Comparison of ENCODE assay signal across 22 cellular contexts in the genomic region with DNA sequence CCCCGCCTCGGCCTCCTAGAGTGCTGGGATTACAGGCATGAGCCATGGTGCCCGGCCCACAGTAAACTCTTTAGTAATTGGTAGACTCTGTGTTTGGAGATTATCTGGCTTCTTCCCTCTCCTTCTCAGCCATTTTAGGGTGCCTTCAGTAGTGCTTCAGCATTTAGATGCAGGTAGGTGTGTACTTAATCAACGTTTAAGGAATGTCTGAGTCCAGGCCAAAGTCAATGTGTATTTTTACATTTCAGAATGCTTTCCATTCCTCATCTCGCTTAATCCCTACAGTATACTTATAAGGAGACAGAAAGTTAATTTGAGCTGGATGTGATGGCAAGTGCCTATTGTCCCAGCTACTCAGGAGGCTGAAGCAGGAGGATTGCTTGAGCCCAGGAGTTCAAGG. TPM values are rescaled to one million over a fixed set of nuclear protein-coding genes. Genes with fewer than 3 reads are reported as not detected.
DNase-seq lines count a peak whose midpoint lies in the region; ATAC-seq, FAIRE-seq and TF ChIP-seq lines count a peak whose summit lies in the region.
"Had no signal": no experiment of that assay in that cellular context is flagged by ENCODE, and none has a peak within 500 bp of the region (broad histone marks: within the 10 kb centered on the region; RNA-seq: fewer than 3 reads in every experiment).

No MANE protein-coding gene starts in this region.

- no peaks in the 10 kb centered on the region for H3K36me3 Mint-ChIP-seq in WTC11

- H3K4me1 ChIP-seq in heart right ventricle (peaks cover 2 to 55% (median 44%) of the 10 kb centered on the region in 9 donors), pancreas (peaks cover 3 to 7% (median 6%) of the 10 kb centered on the region in 3 donors), upper lobe of left lung (peaks cover 23 to 34% (median 29%) of the 10 kb centered on the region in 4 donors)

- TF ChIP-seq EP300 in upper lobe of left lung (IDR thresholded peaks at IDR 0.05), result no peak

- no peak for FAIRE-seq in pancreas (lab: Jason Lieb, UNC)
- FAIRE-seq: A204.1, G401.6 had no signal

- intact Hi-C loops in heart right ventricle (cut with DNase I), result loop anchor here in 1 of 10 donors (5.0 kb wide), 1 partner anchor 41 kb away; no protein-coding TSS in a partner anchor
- intact Hi-C loops in Right ventricle myocardium inferior (cut with DNase I), result loop anchor here (5.0 kb wide), 1 partner anchor 56 kb away; a partner anchor contains a TSS
- intact Hi-C loops in pancreas (cut with DNase I), result no loop called here
- intact Hi-C loops in left colon (cut with DNase I, micrococcal nuclease), result no loop called here

- no peak for TF ChIP-seq POLR2A in upper lobe of left lung (IDR thresholded peaks at IDR 0.05)

- peaks cover 6% of the 10 kb centered on the region; the same call in 1 of the 2 replicates for H3K4me1 Mint-ChIP-seq in WTC11

- H3K9me3 ChIP-seq in heart right ventricle (no peaks in the 10 kb centered on the region), pancreas (no peaks in the 10 kb centered on the region), upper lobe of left lung (no peaks in the 10 kb centered on the region)
- H3K9me3 ChIP-seq: BE2C, Caco-2 had no signal

- no peak for ATAC-seq in heart right ventricle
- no peak for ATAC-seq in Right ventricle myocardium inferior
- peak in 2 of 4 donors; percentile 28 to 39 for ATAC-seq in pancreas
- peak in 1 of 2 donors; percentile 66 for ATAC-seq in upper lobe of left lung (ENCODE audit: low FRiP score in 2 of 2)
- ATAC-seq in left colon, result no peak
- no peak for ATAC-seq in WTC11

- H3K27me3 ChIP-seq in heart right ventricle (no peaks in the 10 kb centered on the region), pancreas (no peaks in the 10 kb centered on the region), upper lobe of left lung (no peaks in the 10 kb centered on the region)
- H3K27me3 ChIP-seq: BE2C had no signal

- CTCF ChIA-PET in WTC11 (lab: Charles Lee), result no interaction called here

- H3K27ac ChIP-seq in heart right ventricle (peak overlapping the region; percentile 50 to 90 (median 74)), coronary artery (peak overlapping the region; percentile 61 to 68), pancreas (peak overlapping the region in 3 of 4 donors; percentile 18 to 51 (median 36)), upper lobe of left lung (peak overlapping the region; percentile 36 to 71 (median 65))

- no peaks in the 10 kb centered on the region for H3K9me3 Mint-ChIP-seq in WTC11
- H3K9me3 Mint-ChIP-seq: CD4-positive, alpha-beta T cell had no signal

- POLR2A ChIA-PET in WTC11 (lab: Charles Lee), result interaction anchor here (0.7 kb wide), 1 partner anchor 644 kb away, joined by 3 read pairs; no protein-coding TSS in a partner anchor

- H3K4me3 Mint-ChIP-seq in WTC11, result no peak overlapping the region
- H3K4me3 Mint-ChIP-seq: CD4-positive, alpha-beta T cell had no signal

- WGBS in heart right ventricle, 2 donors, result 78 to 80% methylated on average over 5 of the region's 5 CpGs
- 65 to 68% methylated on average over 5 of the region's 5 CpGs for WGBS in pancreas, 2 donors
- 75 to 76% methylated on average over 5 of the region's 5 CpGs for WGBS in upper lobe of left lung, 2 donors

- H3K4me3 ChIP-seq in heart right ventricle (no peak overlapping the region), coronary artery (no peak overlapping the region), pancreas (no peak overlapping the region), upper lobe of left lung (no peak overlapping the region)

- DNase-seq in heart right ventricle (no peak), Right ventricle myocardium inferior (ENCODE audit: missing footprints) (no peak), coronary artery (ENCODE audit: low spot score) (no peak), pancreas (no peak), upper lobe of left lung (no peak), NOMO-1 (lab: John Stamatoyannopoulos, UW; ENCODE audit: unreplicated experiment in 2 of 2) (no peak), left colon (no peak), WTC11 (ENCODE audit: low spot score) (no peak)
- DNase-seq: BE2C; Caco-2; CD4-positive, alpha-beta T cell; H7; KG1; MV-4-11; NCI-H187; NCI-H2107; NCI-H2227 treated with DMSO at 0.1 percent for 48 hours; NCI-H524; NCI-H82 had no signal

- no peak overlapping the region for H3K27ac Mint-ChIP-seq in WTC11
- H3K27ac Mint-ChIP-seq: CD4-positive, alpha-beta T cell had no signal

- no peaks in the 10 kb centered on the region for H3K36me3 ChIP-seq in heart right ventricle
- H3K36me3 ChIP-seq in pancreas, result no peaks in the 10 kb centered on the region
- H3K36me3 ChIP-seq in upper lobe of left lung, result no peaks in the 10 kb centered on the region
- H3K36me3 ChIP-seq: BE2C had no signal

- H3K27me3 Mint-ChIP-seq in WTC11 (ENCODE audit: low read depth), result no peaks in the 10 kb centered on the region
- H3K27me3 Mint-ChIP-seq: CD4-positive, alpha-beta T cell had no signal

- TF ChIP-seq CTCF in heart right ventricle (IDR thresholded peaks at IDR 0.05), result no peak
- no peak for TF ChIP-seq CTCF in coronary artery (IDR thresholded peaks at IDR 0.05)
- TF ChIP-seq CTCF in pancreas (IDR thresholded peaks at IDR 0.05), result no peak
- TF ChIP-seq CTCF in upper lobe of left lung (IDR thresholded peaks at IDR 0.05), result no peak
- TF ChIP-seq CTCF in WTC11 (IDR thresholded peaks at IDR 0.05), result no peak

TF ChIP-seq in WTC11, 78 proteins besides CTCF, POLR2A, EP300 and RAD21 (continues in another document):
- TF ChIP-seq, protein P1, sequence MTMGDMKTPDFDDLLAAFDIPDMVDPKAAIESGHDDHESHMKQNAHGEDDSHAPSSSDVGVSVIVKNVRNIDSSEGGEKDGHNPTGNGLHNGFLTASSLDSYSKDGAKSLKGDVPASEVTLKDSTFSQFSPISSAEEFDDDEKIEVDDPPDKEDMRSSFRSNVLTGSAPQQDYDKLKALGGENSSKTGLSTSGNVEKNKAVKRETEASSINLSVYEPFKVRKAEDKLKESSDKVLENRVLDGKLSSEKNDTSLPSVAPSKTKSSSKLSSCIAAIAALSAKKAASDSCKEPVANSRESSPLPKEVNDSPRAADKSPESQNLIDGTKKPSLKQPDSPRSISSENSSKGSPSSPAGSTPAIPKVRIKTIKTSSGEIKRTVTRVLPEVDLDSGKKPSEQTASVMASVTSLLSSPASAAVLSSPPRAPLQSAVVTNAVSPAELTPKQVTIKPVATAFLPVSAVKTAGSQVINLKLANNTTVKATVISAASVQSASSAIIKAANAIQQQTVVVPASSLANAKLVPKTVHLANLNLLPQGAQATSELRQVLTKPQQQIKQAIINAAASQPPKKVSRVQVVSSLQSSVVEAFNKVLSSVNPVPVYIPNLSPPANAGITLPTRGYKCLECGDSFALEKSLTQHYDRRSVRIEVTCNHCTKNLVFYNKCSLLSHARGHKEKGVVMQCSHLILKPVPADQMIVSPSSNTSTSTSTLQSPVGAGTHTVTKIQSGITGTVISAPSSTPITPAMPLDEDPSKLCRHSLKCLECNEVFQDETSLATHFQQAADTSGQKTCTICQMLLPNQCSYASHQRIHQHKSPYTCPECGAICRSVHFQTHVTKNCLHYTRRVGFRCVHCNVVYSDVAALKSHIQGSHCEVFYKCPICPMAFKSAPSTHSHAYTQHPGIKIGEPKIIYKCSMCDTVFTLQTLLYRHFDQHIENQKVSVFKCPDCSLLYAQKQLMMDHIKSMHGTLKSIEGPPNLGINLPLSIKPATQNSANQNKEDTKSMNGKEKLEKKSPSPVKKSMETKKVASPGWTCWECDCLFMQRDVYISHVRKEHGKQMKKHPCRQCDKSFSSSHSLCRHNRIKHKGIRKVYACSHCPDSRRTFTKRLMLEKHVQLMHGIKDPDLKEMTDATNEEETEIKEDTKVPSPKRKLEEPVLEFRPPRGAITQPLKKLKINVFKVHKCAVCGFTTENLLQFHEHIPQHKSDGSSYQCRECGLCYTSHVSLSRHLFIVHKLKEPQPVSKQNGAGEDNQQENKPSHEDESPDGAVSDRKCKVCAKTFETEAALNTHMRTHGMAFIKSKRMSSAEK (CRISPR knock-in tag; IDR thresholded peaks at IDR 0.05; ENCODE audit: borderline replicate concordance), result no peak

RNA-seq across cellular contexts. Expression of a gene that starts 20.5 kb away (rescaled TPM):
- total RNA-seq in heart right ventricle, result 100 to 1,000 TPM; 151 to 456 (median 254) TPM
- 100 to 1,000 TPM; 252 to 528 TPM for polyA plus RNA-seq in heart right ventricle
- total RNA-seq in Right ventricle myocardium inferior, result 369 TPM
- 100 to 1,000 TPM in 2 of 6 donors, 10 to 100 TPM in 4; 30.3 to 179 (median 57.9) TPM for total RNA-seq in pancreas
- polyA plus RNA-seq in pancreas, result 100 to 1,000 TPM in 1 of 2 donors, 10 to 100 TPM in 1; 75.6 to 112 TPM
- 100 to 1,000 TPM in 5 of 6 donors, 10 to 100 TPM in 1; 47.1 to 660 (median 286) TPM for total RNA-seq in upper lobe of left lung
- 100 to 1,000 TPM in 1 of 2 donors, 10 to 100 TPM in 1; 77.0 to 248 TPM for total RNA-seq in left colon
- 0.32 to 0.96 TPM (median 0.66 TPM) in 3 replicates for total RNA-seq in WTC11 (2021)
- total RNA-seq: Caco-2, H7 had no signal

RNA-seq across cellular contexts. Expression of a gene that starts 32.2 kb away (rescaled TPM):
- total RNA-seq in heart right ventricle (under 1 TPM in 8 of 10 donors, not detected in 2; 0.14 to 0.79 (median 0.28) TPM), Right ventricle myocardium inferior (0.19 TPM), pancreas (100 to 1,000 TPM in 4 of 6 donors, 10 to 100 TPM in 2; 87.2 to 267 (median 128) TPM), upper lobe of left lung (10 to 100 TPM in 1 of 6 donors, 1 to 10 TPM in 4, not detected in 1; 1.2 to 25.0 (median 9.3) TPM), left colon (1 to 10 TPM; 1.0 to 3.3 TPM), WTC11 (2021) (0.09 to 0.14 TPM in 2 of 3 replicates, not detected in the other)
- polyA plus RNA-seq in heart right ventricle (under 1 TPM; 0.20 to 0.44 TPM), pancreas (10 to 100 TPM; 41.8 to 61.3 TPM)
- total RNA-seq: H7, RPMI7951 had no signal

RNA-seq across cellular contexts. Expression of a gene that starts 55.3 kb away (rescaled TPM):
- total RNA-seq in heart right ventricle (100 to 1,000 TPM in 1 of 10 donors, 10 to 100 TPM in 9; 28.1 to 150 (median 37.9) TPM), Right ventricle myocardium inferior (72.1 TPM), pancreas (10 to 100 TPM in 4 of 6 donors, 1 to 10 TPM in 2; 5.8 to 54.8 (median 15.8) TPM), upper lobe of left lung (100 to 1,000 TPM; 169 to 307 (median 211) TPM), left colon (10 to 100 TPM; 23.5 to 38.5 TPM), WTC11 (2021) (0.80 to 2.3 TPM (median 1.6 TPM) in 3 replicates)
- polyA plus RNA-seq in heart right ventricle (100 to 1,000 TPM; 114 to 144 TPM), pancreas (10 to 100 TPM; 25.8 to 27.0 TPM)

Comparison
In these comparisons a context has a peak if more than half of its experiments do, and no peak if none do; other contexts are left out.
1. RNA of a gene that starts 20.5 kb away (total RNA-seq): 47.1 to 660 TPM in upper lobe of left lung, 369 TPM in Right ventricle myocardium inferior (single experiment), 151 to 456 TPM in heart right ventricle, 77.0 to 248 TPM in left colon and 30.3 to 179 TPM in pancreas; 0.32 to 0.96 TPM in WTC11; every median in the first group is over 10 times any median in the second.
2. Peak in every context shown above with its lines, with median percentiles within 50 percentile points of each other: H3K27ac ChIP-seq.